27 cellular contexts compared by ENCODE assay signal in genomic region chr15:28114721-28115622, GRCh38. TPM values are rescaled to one million over a fixed set of nuclear protein-coding genes. Genes with fewer than 3 reads are reported as not detected.
DNase-seq lines count a peak whose midpoint lies in the region; TF ChIP-seq lines count a peak whose summit lies in the region.
"Had no signal": no experiment of that assay in that cellular context is flagged by ENCODE, and none has a peak within 500 bp of the region (broad histone marks: within the 10 kb centered on the region; RNA-seq: fewer than 3 reads in every experiment).

No MANE protein-coding gene starts in this region.

- H3K27me3 ChIP-seq in H7 (ENCODE audit: control insufficient read depth, insufficient read depth, low read length) (no peaks in the 10 kb centered on the region), suprapubic skin (no peaks in the 10 kb centered on the region)
- H3K27me3 ChIP-seq: upper lobe of left lung had no signal

- DNase-seq in AG20443 (ENCODE audit: low spot score), result peak; percentile 80
- peak; percentile 33 for DNase-seq in H7
- DNase-seq in chondrocyte (ENCODE audit: low spot score), result peak; percentile 83
- DNase-seq in osteocyte (ENCODE audit: extremely low spot score, unreplicated experiment), result peak; percentile 77
- DNase-seq in suprapubic skin (ENCODE audit: low spot score in 2 of 2), result no peak
- no peak for DNase-seq in mucosa of gallbladder (ENCODE audit: low spot score)
- DNase-seq in caudate nucleus (lab: John Stamatoyannopoulos, UW), result no peak
- DNase-seq: activated CD4-positive, alpha-beta T cell treated with anti-CD3 and anti-CD28 coated beads, Interleukin-2, amount 50 U/mL, for 1 hour; activated effector memory CD4-positive, alpha-beta T cell treated with Interleukin-2 at 50 U/mL for 16 hours; amniotic stem cell; CD4-positive, alpha-beta T cell; DMS 273 treated with DMSO at 0.1 percent for 48 hours; effector CD8-positive, alpha-beta T cell; GF-D8; kidney; naive B cell; NCI-H1417 treated with DMSO at 0.1 percent for 48 hours; NCI-H2107; NCI-H510A treated with DMSO at 0.1 percent for 48 hours; stimulated activated CD8-positive, alpha-beta memory T cell treated with anti-CD3 and anti-CD28 coated beads, Interleukin-4, amount 100 ng/mL, for 48 hours; WERI-Rb-1 had no signal

- no peak overlapping the region for H3K27ac Mint-ChIP-seq in chondrocyte (ENCODE audit: unreplicated experiment)
- H3K27ac Mint-ChIP-seq in osteocyte (ENCODE audit: unreplicated experiment), result no peak overlapping the region
- H3K27ac Mint-ChIP-seq: CD4-positive, alpha-beta T cell; naive B cell had no signal

- H3K9me3 Mint-ChIP-seq in chondrocyte (ENCODE audit: low read depth) (no peaks in the 10 kb centered on the region), osteocyte (ENCODE audit: unreplicated experiment) (no peaks in the 10 kb centered on the region)
- H3K9me3 Mint-ChIP-seq: CD4-positive, alpha-beta T cell; naive B cell had no signal

- H3K9me3 ChIP-seq in suprapubic skin, result no peaks in the 10 kb centered on the region
- H3K9me3 ChIP-seq: HAP-1, upper lobe of left lung had no signal

- WGBS in suprapubic skin, result 86% methylated on average over 23 of the region's 23 CpGs

- TF ChIP-seq POLR2A in suprapubic skin (IDR thresholded peaks at IDR 0.05), result no peak

- peaks cover 31% of the 10 kb centered on the region for H3K36me3 Mint-ChIP-seq in chondrocyte (ENCODE audit: low read depth)
- peaks cover 48% of the 10 kb centered on the region for H3K36me3 Mint-ChIP-seq in osteocyte (ENCODE audit: unreplicated experiment)

- H3K36me3 ChIP-seq in H7 (replicated peaks; ENCODE audit: control insufficient read depth, insufficient read depth, low read length) (peaks cover 5% of the 10 kb centered on the region), suprapubic skin (peaks cover 87% of the 10 kb centered on the region)

- H3K4me3 ChIP-seq in H7 (ENCODE audit: insufficient read depth, low read depth, low read length), result no peak overlapping the region
- no peak overlapping the region for H3K4me3 ChIP-seq in suprapubic skin
- H3K4me3 ChIP-seq: HAP-1, SK-N-MC, upper lobe of left lung had no signal

- H3K27ac ChIP-seq in suprapubic skin (no peak overlapping the region), caudate nucleus (ENCODE audit: low read depth, low read length) (no peak overlapping the region)
- H3K27ac ChIP-seq: SK-N-MC, upper lobe of left lung, WERI-Rb-1 had no signal

- H3K4me1 Mint-ChIP-seq in chondrocyte (ENCODE audit: low read depth), result peaks cover 13% of the 10 kb centered on the region
- H3K4me1 Mint-ChIP-seq in osteocyte (ENCODE audit: unreplicated experiment), result peaks cover 5% of the 10 kb centered on the region
- H3K4me1 Mint-ChIP-seq: naive B cell had no signal

- TF ChIP-seq CTCF in chondrocyte (IDR thresholded peaks at IDR 0.05) (no peak), osteocyte (IDR thresholded peaks at IDR 0.05) (no peak), suprapubic skin (IDR thresholded peaks at IDR 0.05) (no peak)

- no peak overlapping the region for H3K4me3 Mint-ChIP-seq in chondrocyte (ENCODE audit: unreplicated experiment)
- H3K4me3 Mint-ChIP-seq in osteocyte (ENCODE audit: unreplicated experiment), result no peak overlapping the region
- H3K4me3 Mint-ChIP-seq: CD4-positive, alpha-beta T cell; naive B cell had no signal

- no peak for TF ChIP-seq EP300 in suprapubic skin (IDR thresholded peaks at IDR 0.05)

- H3K4me1 ChIP-seq in suprapubic skin, result no peaks in the 10 kb centered on the region
- H3K4me1 ChIP-seq: HAP-1, upper lobe of left lung had no signal

- no peaks in the 10 kb centered on the region for H3K27me3 Mint-ChIP-seq in chondrocyte (ENCODE audit: low read depth)
- no peaks in the 10 kb centered on the region for H3K27me3 Mint-ChIP-seq in osteocyte (ENCODE audit: unreplicated experiment)
- H3K27me3 Mint-ChIP-seq: CD4-positive, alpha-beta T cell; naive B cell had no signal

RNA-seq across cellular contexts. Expression of gene OCA2, which starts 15.9 kb away (rescaled TPM):
- 0.21 and 0.37 TPM in 2 replicates for total RNA-seq in H7 (2014; rRNA removed; shearing (Covaris generic))
- total RNA-seq in chondrocyte (0.75 to 3.3 TPM (median 0.82 TPM) in 3 replicates), osteocyte (0.76 and 1.2 TPM in 2 replicates), suprapubic skin (10 to 100 TPM in 3 of 4 donors, 1 to 10 TPM in 1; 7.0 to 53.1 (median 20.4) TPM), mucosa of gallbladder (not detected)
- total RNA-seq: CD4-positive, alpha-beta T cell; lung microvascular endothelial cell; M059J; T-helper 2 cell treated with Interferon-gamma antibody and Interleukin-4, amounts not matched to agents 100 ng/mL and 5 ng/mL, for 36 hours had no signal

Comparison
In these comparisons a context has a peak if more than half of its experiments do, and no peak if none do; other contexts are left out.
1. DNase-seq: peak in AG20443 (single experiment), H7 (single experiment), chondrocyte (single experiment) and osteocyte (single experiment); none in suprapubic skin (0 of 2), mucosa of gallbladder (single experiment) and caudate nucleus (0 of 61).